1 cellular context compared by ENCODE assay signal in genomic region chr10:15344256-15344875, GRCh38.
TF ChIP-seq lines count a peak whose summit lies in the region.

No MANE protein-coding gene starts in this region.

TF ChIP-seq in K562, 482 proteins besides CTCF, POLR2A, EP300 and RAD21 (continued from another document):
- TF ChIP-seq, protein P1, sequence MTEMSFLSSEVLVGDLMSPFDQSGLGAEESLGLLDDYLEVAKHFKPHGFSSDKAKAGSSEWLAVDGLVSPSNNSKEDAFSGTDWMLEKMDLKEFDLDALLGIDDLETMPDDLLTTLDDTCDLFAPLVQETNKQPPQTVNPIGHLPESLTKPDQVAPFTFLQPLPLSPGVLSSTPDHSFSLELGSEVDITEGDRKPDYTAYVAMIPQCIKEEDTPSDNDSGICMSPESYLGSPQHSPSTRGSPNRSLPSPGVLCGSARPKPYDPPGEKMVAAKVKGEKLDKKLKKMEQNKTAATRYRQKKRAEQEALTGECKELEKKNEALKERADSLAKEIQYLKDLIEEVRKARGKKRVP (CRISPR knock-in tag; IDR thresholded peaks at IDR 0.05), result no peak
- no peak for TF ChIP-seq PYGO2 (tag; IDR thresholded peaks at IDR 0.05)
- TF ChIP-seq FOXA3 (CRISPR knock-in tag; conservative IDR thresholded peaks at IDR 0.05 in 1 of 2, IDR thresholded peaks at IDR 0.05 in 1 of 2), result 0 out of 4 replicates have a peak, but pooled peaks of 1 of the 2 experiments have one; percentile 5
- no peak for TF ChIP-seq ELK3 (CRISPR knock-in tag; IDR thresholded peaks at IDR 0.05)
- TF ChIP-seq, protein P2, sequence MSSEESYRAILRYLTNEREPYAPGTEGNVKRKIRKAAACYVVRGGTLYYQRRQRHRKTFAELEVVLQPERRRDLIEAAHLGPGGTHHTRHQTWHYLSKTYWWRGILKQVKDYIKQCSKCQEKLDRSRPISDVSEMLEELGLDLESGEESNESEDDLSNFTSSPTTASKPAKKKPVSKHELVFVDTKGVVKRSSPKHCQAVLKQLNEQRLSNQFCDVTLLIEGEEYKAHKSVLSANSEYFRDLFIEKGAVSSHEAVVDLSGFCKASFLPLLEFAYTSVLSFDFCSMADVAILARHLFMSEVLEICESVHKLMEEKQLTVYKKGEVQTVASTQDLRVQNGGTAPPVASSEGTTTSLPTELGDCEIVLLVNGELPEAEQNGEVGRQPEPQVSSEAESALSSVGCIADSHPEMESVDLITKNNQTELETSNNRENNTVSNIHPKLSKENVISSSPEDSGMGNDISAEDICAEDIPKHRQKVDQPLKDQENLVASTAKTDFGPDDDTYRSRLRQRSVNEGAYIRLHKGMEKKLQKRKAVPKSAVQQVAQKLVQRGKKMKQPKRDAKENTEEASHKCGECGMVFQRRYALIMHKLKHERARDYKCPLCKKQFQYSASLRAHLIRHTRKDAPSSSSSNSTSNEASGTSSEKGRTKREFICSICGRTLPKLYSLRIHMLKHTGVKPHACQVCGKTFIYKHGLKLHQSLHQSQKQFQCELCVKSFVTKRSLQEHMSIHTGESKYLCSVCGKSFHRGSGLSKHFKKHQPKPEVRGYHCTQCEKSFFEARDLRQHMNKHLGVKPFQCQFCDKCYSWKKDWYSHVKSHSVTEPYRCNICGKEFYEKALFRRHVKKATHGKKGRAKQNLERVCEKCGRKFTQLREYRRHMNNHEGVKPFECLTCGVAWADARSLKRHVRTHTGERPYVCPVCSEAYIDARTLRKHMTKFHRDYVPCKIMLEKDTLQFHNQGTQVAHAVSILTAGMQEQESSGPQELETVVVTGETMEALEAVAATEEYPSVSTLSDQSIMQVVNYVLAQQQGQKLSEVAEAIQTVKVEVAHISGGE (CRISPR knock-in tag; IDR thresholded peaks at IDR 0.05), result no peak
- TF ChIP-seq SRSF9 (IDR thresholded peaks at IDR 0.05; ENCODE audit: borderline replicate concordance, low read depth, low read length), result no peak
- no peak for TF ChIP-seq CBX1 (IDR thresholded peaks at IDR 0.05; ENCODE audit: low read depth)
TF ChIP-seq in K562: peak in this region for 4.
